Comparison of ENCODE assay signal across 8 cellular contexts in the genomic region with DNA sequence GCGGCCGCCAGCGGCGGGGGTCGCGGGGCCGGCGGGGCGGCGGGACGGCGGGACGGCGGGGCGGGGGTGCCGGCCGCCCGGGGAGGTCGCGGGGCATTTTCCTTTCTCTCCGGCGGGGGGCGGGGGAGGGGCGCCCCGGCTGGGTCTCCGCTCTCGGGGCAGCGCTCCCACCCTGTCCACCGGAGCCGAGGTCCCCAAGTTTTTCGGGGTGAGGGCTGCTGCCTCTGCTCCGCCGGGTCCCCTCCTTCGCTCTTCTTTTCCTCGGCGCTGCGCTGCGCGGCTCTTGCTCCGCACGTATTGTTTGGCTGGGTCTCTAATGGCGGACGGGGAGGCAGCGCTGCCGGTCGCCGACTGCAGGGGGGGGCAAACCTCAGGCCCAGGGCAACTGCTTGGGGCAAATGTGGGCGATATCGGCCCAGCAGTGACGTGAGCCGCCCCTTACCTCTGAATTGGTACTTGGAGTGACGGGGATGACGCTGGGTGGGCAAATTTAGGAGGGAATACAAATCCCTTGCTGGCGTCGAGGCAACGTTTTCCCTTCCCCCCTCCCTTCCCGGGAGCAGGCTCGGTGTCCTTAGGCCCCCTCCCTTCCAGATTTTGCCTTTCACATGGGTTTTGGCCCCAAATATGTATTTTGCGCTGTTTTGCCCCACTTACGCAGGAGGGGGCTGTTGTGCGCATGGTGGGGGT. TPM values are rescaled to one million over a fixed set of nuclear protein-coding genes. Genes with fewer than 3 reads are reported as not detected.
DNase-seq lines count a peak whose midpoint lies in the region; ATAC-seq and TF ChIP-seq lines count a peak whose summit lies in the region.

No MANE protein-coding gene starts in this region.

- H3K4me1 Mint-ChIP-seq in natural killer cell: peaks cover 23 to 29% of the 10 kb centered on the region in 2 donors

- H3K36me3 ChIP-seq in NT2/D1 (ENCODE audit: insufficient read depth, insufficient read length, low read length): peaks cover 5% of the 10 kb centered on the region

- no peaks in the 10 kb centered on the region for H3K4me1 ChIP-seq in NT2/D1 (ENCODE audit: insufficient read depth, insufficient read length)

- H3K9me3 Mint-ChIP-seq in natural killer cell: no peaks in the 10 kb centered on the region

- H3K36me3 Mint-ChIP-seq in natural killer cell: no peaks in the 10 kb centered on the region

- no peaks in the 10 kb centered on the region for H3K9me3 ChIP-seq in NT2/D1 (ENCODE audit: insufficient read depth, low read length)

- peak overlapping the region; percentile 77 for H3K9ac ChIP-seq in NT2/D1 (ENCODE audit: insufficient read length, low read depth)

- TF ChIP-seq CTCF in fibroblast of mammary gland (conservative IDR thresholded peaks at IDR 0.05; ENCODE audit: control insufficient read depth, insufficient read depth, low read depth, low read length) (no peak), natural killer cell (IDR thresholded peaks at IDR 0.05) (no peak)

- intact Hi-C loops in natural killer cell (cut with micrococcal nuclease): loop anchor here (5.0 kb wide), 1 partner anchor 327 kb away; a partner anchor contains a TSS

- H3K27me3 ChIP-seq in NT2/D1 (ENCODE audit: insufficient read depth, insufficient read length): no peaks in the 10 kb centered on the region

- H3K4me3 Mint-ChIP-seq in natural killer cell: peak overlapping the region; percentile 95

- H3K27ac Mint-ChIP-seq in natural killer cell: peak overlapping the region; percentile 91 to 96

- H3K4me3 ChIP-seq in NT2/D1 (ENCODE audit: insufficient read length, low read depth) (peak overlapping the region; percentile 64), fibroblast of mammary gland (ENCODE audit: control insufficient read depth, low read depth, low read length) (peak overlapping the region; percentile 80)

- peaks cover 0 to 3% of the 10 kb centered on the region in 2 donors for H3K27me3 Mint-ChIP-seq in natural killer cell (ENCODE audit: low read depth in 2 of 2)

- ATAC-seq in HG02840 (IDR thresholded peaks at IDR 0.05; ENCODE audit: low FRiP score, unreplicated experiment) (peak; percentile 13), natural killer cell (peak; percentile 11 to 13 (median 12))

- DNase-seq in ELF-1 (ENCODE audit: low read depth, low spot score) (peak; percentile 76), NT2/D1 (ENCODE audit: low read depth, low spot score) (no peak), activated T-helper 1 cell treated with Interleukin-2 at 50 U/mL for 16 hours (ENCODE audit: low read depth) (peak; percentile 55), fibroblast of mammary gland (ENCODE audit: low read depth) (peak; percentile 29), natural killer cell (peak; percentile 66), cerebellar cortex (ENCODE audit: low spot score) (no peak)
- DNase-seq in stimulated activated naive CD4-positive, alpha-beta T cell (lab: John Stamatoyannopoulos, UW): peak; percentile 23 to 72 (median 67)

RNA-seq across cellular contexts. Expression of a gene that starts 0.8 kb away (rescaled TPM):
- total RNA-seq in natural killer cell: 100 to 1,000 TPM in 1 of 3 donors, 10 to 100 TPM in 2; 82.1 to 101 (median 87.0) TPM

Comparison
In these comparisons a context has a peak if more than half of its experiments do, and no peak if none do; other contexts are left out.
1. DNase-seq: peak in ELF-1 (single experiment), activated T-helper 1 cell treated with Interleukin-2 at 50 U/mL for 16 hours (single experiment), fibroblast of mammary gland (single experiment), natural killer cell (single experiment) and stimulated activated naive CD4-positive, alpha-beta T cell (6 of 6); none in NT2/D1 (single experiment) and cerebellar cortex (single experiment).